In genomic region chr17:10881959-10882358, GRCh38 we compare ENCODE assay signal across 38 cellular contexts. TPM values are rescaled to one million over a fixed set of nuclear protein-coding genes. Genes with fewer than 3 reads are reported as not detected.
"Had no signal": no experiment of that assay in that cellular context is flagged by ENCODE, and none has a peak within 500 bp of the region (broad histone marks: within the 10 kb centered on the region; RNA-seq: fewer than 3 reads in every experiment).

No MANE protein-coding gene starts in this region.

- H3K4me3 ChIP-seq: MG63 had no signal

- H3K9me3 ChIP-seq: MG63 had no signal

- DNase-seq: Karpas-422, Kasumi-1, MG63, MM.1S, MV-4-11, NCI-H1048, NCI-H1092, NCI-H1092 treated with DMSO at 0.1 percent for 48 hours, NCI-H1105, NCI-H1105 treated with DMSO at 0.1 percent for 48 hours, NCI-H1417, NCI-H1417 treated with DMSO at 0.1 percent for 48 hours, NCI-H1436, NCI-H1436 treated with DMSO at 0.1 percent for 48 hours, NCI-H146, NCI-H1694, NCI-H1694 treated with DMSO at 0.1 percent for 48 hours, NCI-H187, NCI-H187 treated with DMSO at 0.1 percent for 48 hours, NCI-H1930, NCI-H2029, NCI-H2029 treated with DMSO at 0.1 percent for 48 hours, NCI-H2081, NCI-H2081 treated with DMSO at 0.1 percent for 48 hours, NCI-H2107, NCI-H2171, NCI-H2171 treated with DMSO at 0.1 percent for 48 hours, NCI-H2227 treated with DMSO at 0.1 percent for 48 hours, NCI-H226, NCI-H345, NCI-H446, NCI-H446 treated with DMSO at 0.1 percent for 48 hours, NCI-H510A, NCI-H510A treated with DMSO at 0.1 percent for 48 hours had no signal

- H3K36me3 ChIP-seq: MG63 had no signal

RNA-seq across cellular contexts. Expression of gene PIRT, which starts 44.1 kb away (rescaled TPM):
- total RNA-seq: LHCN-M2, M059J, MCF 10A, NCI-H460 had no signal
